8 cellular contexts compared by ENCODE assay signal in genomic region chr20:63641146-63641791, GRCh38. TPM values are rescaled to one million over a fixed set of nuclear protein-coding genes. Genes with fewer than 3 reads are reported as not detected.
DNase-seq lines count a peak whose midpoint lies in the region; ATAC-seq and TF ChIP-seq lines count a peak whose summit lies in the region.

No MANE protein-coding gene starts in this region.

- DNase-seq in 8988T (peak; percentile 79), choroid plexus epithelial cell (ENCODE audit: low read depth) (peak; percentile 50), aorta (peak in 1 of 2 donors; percentile 63), NCI-H774 (lab: John Stamatoyannopoulos, UW) (no peak)

- H3K36me3 ChIP-seq in mucosa of rectum (ENCODE audit: control insufficient read depth in 2 of 2, insufficient read depth in 2 of 2, low read length in 2 of 2) (no peaks in the 10 kb centered on the region), aorta (ENCODE audit: control insufficient read depth in 1 of 2, insufficient read depth in 2 of 2, low read length in 1 of 2) (no peaks in the 10 kb centered on the region)

- H3K9ac ChIP-seq in mucosa of rectum (ENCODE audit: low read depth in 1 of 2, low read length in 2 of 2) = peak overlapping the region; percentile 54 to 76

- H3K27me3 ChIP-seq in mucosa of rectum (ENCODE audit: control insufficient read depth in 2 of 2, insufficient read depth in 2 of 2, low read length in 2 of 2) (peaks cover 2 to 3% of the 10 kb centered on the region in 2 donors), aorta (ENCODE audit: control insufficient read depth in 1 of 2, insufficient read depth in 2 of 2, low read length in 1 of 2) (no peaks in the 10 kb centered on the region)

- H3K4me1 ChIP-seq in mucosa of rectum (ENCODE audit: control insufficient read depth in 2 of 2, insufficient read depth in 2 of 2, low read length in 2 of 2) = peaks cover 7% of the 10 kb centered on the region in 2 donors
- no peaks in the 10 kb centered on the region for H3K4me1 ChIP-seq in aorta (ENCODE audit: control insufficient read depth in 1 of 2, insufficient read depth in 2 of 2, low read length in 2 of 2)

- no peak for TF ChIP-seq CTCF in choroid plexus epithelial cell (conservative IDR thresholded peaks at IDR 0.05; ENCODE audit: low read depth, low read length)

- intact Hi-C loops in aorta (cut with DNase I) = no loop called here

- TF ChIP-seq POLR2A in Raji (IDR thresholded peaks at IDR 0.05; ENCODE audit: insufficient read depth, low read depth, low read length) = peak; percentile 12; the same call in 1 of the 2 replicates

- WGBS in aorta, 2 donors = 60 to 63% methylated on average over 36 to 42 of the region's 47 CpGs

- H3K4me3 ChIP-seq in choroid plexus epithelial cell (ENCODE audit: low read depth, low read length) (peak overlapping the region; percentile 57), mucosa of rectum (ENCODE audit: low read length in 2 of 2) (peak overlapping the region; percentile 65 to 77), aorta (ENCODE audit: low read length in 2 of 2) (no peak overlapping the region)

- H3K27ac ChIP-seq in mucosa of rectum (ENCODE audit: low read depth in 2 of 2, low read length in 2 of 2) (peak overlapping the region; percentile 73 to 90), aorta (ENCODE audit: low read depth in 1 of 2, low read length in 2 of 2) (peak overlapping the region in 1 of 2 donors; percentile 20)

- ATAC-seq in GM21825 (IDR thresholded peaks at IDR 0.05; ENCODE audit: unreplicated experiment) (peak; percentile 23), aorta (ENCODE audit: low FRiP score) (peak; percentile 37), HG03025 (IDR thresholded peaks at IDR 0.05; ENCODE audit: low FRiP score, unreplicated experiment) (no peak)

- H3K9me3 ChIP-seq in mucosa of rectum (ENCODE audit: control insufficient read depth in 2 of 2, low read length in 2 of 2) (no peaks in the 10 kb centered on the region), aorta (ENCODE audit: control insufficient read depth, low read length) (no peaks in the 10 kb centered on the region)

RNA-seq across cellular contexts. Expression of gene STMN3, which starts 12.0 kb away (rescaled TPM):
- 10 to 100 TPM; 10.5 to 31.2 TPM for total RNA-seq in aorta
- 10 to 100 TPM; 11.3 to 26.1 TPM for polyA plus RNA-seq in aorta

RNA-seq across cellular contexts. Expression of gene GMEB2, which starts 14.4 kb away (rescaled TPM):
- 10 to 100 TPM; 10.2 to 10.3 TPM for total RNA-seq in aorta
- 1 to 10 TPM; 3.9 to 9.6 TPM for polyA plus RNA-seq in aorta

RNA-seq across cellular contexts. Expression of gene RTEL1, which starts 16.8 kb away (rescaled TPM):
- total RNA-seq in aorta = 10 to 100 TPM; 35.5 to 43.0 TPM
- polyA plus RNA-seq in aorta = 100 to 1,000 TPM in 1 of 2 donors, 1 to 10 TPM in 1; 6.8 to 114 TPM

RNA-seq across cellular contexts. Expression of gene TNFRSF6B, which starts 55.2 kb away (rescaled TPM):
- 10 to 100 TPM in 1 of 2 donors, 1 to 10 TPM in 1; 5.9 to 11.5 TPM for total RNA-seq in aorta
- 10 to 100 TPM in 1 of 2 donors, 1 to 10 TPM in 1; 2.1 to 73.9 TPM for polyA plus RNA-seq in aorta

Comparison
In these comparisons a context has a peak if more than half of its experiments do, and no peak if none do; other contexts are left out.
1. H3K4me3 ChIP-seq: peak in choroid plexus epithelial cell (single experiment) and mucosa of rectum (2 of 2); none in aorta (0 of 2).